In genomic region chr12:106133136-106134087, GRCh38 we compare ENCODE assay signal across 14 cellular contexts. TPM values are rescaled to one million over a fixed set of nuclear protein-coding genes. Genes with fewer than 3 reads are reported as not detected.
A peak's percentile ranks its signal among the peaks of the same experiment; 100 is the strongest.
DNase-seq lines count a peak whose midpoint lies in the region; ATAC-seq and TF ChIP-seq lines count a peak whose summit lies in the region.
"Had no signal": no experiment of that assay in that cellular context is flagged by ENCODE, and none has a peak within 500 bp of the region (broad histone marks: within the 10 kb centered on the region; RNA-seq: fewer than 3 reads in every experiment).

No MANE protein-coding gene starts in this region.

- H3K9ac ChIP-seq in subcutaneous abdominal adipose tissue (ENCODE audit: low read length in 5 of 5) = peak overlapping the region in 1 of 5 donors; percentile 26

- H3K9me3 ChIP-seq in RWPE2 (ENCODE audit: severe bottlenecking) (no peaks in the 10 kb centered on the region), subcutaneous abdominal adipose tissue (ENCODE audit: control insufficient read depth in 5 of 5, low read length in 5 of 5) (no peaks in the 10 kb centered on the region)

- no peaks in the 10 kb centered on the region for H3K36me3 Mint-ChIP-seq in stimulated activated naive B cell treated with anti-CD40 and anti-IgM and Interleukin-4, amounts not matched to agents 10 μg/mL and 1 μg/mL and 100 μg/mL, for 72 hours
- H3K36me3 Mint-ChIP-seq: IgD-negative memory B cell, memory B cell had no signal

- H3K27ac ChIP-seq in RWPE2 (ENCODE audit: poor library complexity, severe bottlenecking) (peak overlapping the region; percentile 79), subcutaneous abdominal adipose tissue (ENCODE audit: low read depth, low read length) (peak overlapping the region; percentile 12)
- H3K27ac ChIP-seq: 22Rv1 had no signal

- H3K4me3 Mint-ChIP-seq in stimulated activated naive B cell treated with anti-CD40 and anti-IgM and Interleukin-4, amounts not matched to agents 10 μg/mL and 1 μg/mL and 100 μg/mL, for 72 hours = no peak overlapping the region
- H3K4me3 Mint-ChIP-seq: IgD-negative memory B cell, memory B cell had no signal

- H3K27ac Mint-ChIP-seq in stimulated activated naive B cell treated with anti-CD40 and anti-IgM and Interleukin-4, amounts not matched to agents 10 μg/mL and 1 μg/mL and 100 μg/mL, for 72 hours = no peak overlapping the region
- H3K27ac Mint-ChIP-seq: IgD-negative memory B cell, memory B cell had no signal

- H3K9me3 Mint-ChIP-seq in stimulated activated naive B cell treated with anti-CD40 and anti-IgM and Interleukin-4, amounts not matched to agents 10 μg/mL and 1 μg/mL and 100 μg/mL, for 72 hours = no peaks in the 10 kb centered on the region
- H3K9me3 Mint-ChIP-seq: IgD-negative memory B cell, memory B cell had no signal

- no peak for TF ChIP-seq CTCF in RWPE2 (IDR thresholded peaks at IDR 0.05; ENCODE audit: poor library complexity, severe bottlenecking)

- H3K27me3 ChIP-seq in RWPE2 (ENCODE audit: insufficient read depth, poor library complexity, severe bottlenecking) = no peaks in the 10 kb centered on the region
- peaks cover 0 to 5% (median 0%) of the 10 kb centered on the region in 5 donors for H3K27me3 ChIP-seq in subcutaneous abdominal adipose tissue (ENCODE audit: control insufficient read depth in 5 of 5, insufficient read depth in 4 of 5, low read length in 5 of 5)

- H3K36me3 ChIP-seq in RWPE2 (ENCODE audit: low read depth) (no peaks in the 10 kb centered on the region), subcutaneous abdominal adipose tissue (ENCODE audit: control insufficient read depth in 5 of 5, insufficient read depth in 5 of 5, low read length in 5 of 5) (no peaks in the 10 kb centered on the region)

- DNase-seq in DMS53 (lab: John Stamatoyannopoulos, UW) (peak; percentile 19), DMS53 treated with DMSO at 0.1 percent for 48 hours (lab: John Stamatoyannopoulos, UW; ENCODE audit: unreplicated experiment) (no peak), RWPE2 (ENCODE audit: low spot score) (no peak), iPS DF 4.7 (ENCODE audit: extremely low read depth, low spot score) (peak; percentile 84), mesenteric fat pad (ENCODE audit: low spot score) (no peak)
- no peak for DNase-seq in stimulated activated naive B cell treated with anti-CD40 and anti-IgM and Interleukin-4, amounts not matched to agents 10 μg/mL and 1 μg/mL and 100 μg/mL, for 72 hours
- DNase-seq in stimulated activated CD4-positive, alpha-beta T cell treated with anti-CD3 and anti-CD28 coated beads, Interleukin-12 subunit alpha, Interleukin-12 subunit beta, amount 100 ng/mL, for 4 hours = no peak
- DNase-seq: activated T-cell treated with anti-CD3 and anti-CD28 coated beads, Interleukin-2, amount 50 U/mL, for 1 hour; DMS 273 treated with DMSO at 0.1 percent for 48 hours; NCI-H2107 had no signal

- peak; percentile 63 for ATAC-seq in RWPE2 (ENCODE audit: low read depth)
- ATAC-seq in stimulated activated naive B cell treated with anti-CD40 and anti-IgM and Interleukin-4, amounts not matched to agents 10 μg/mL and 1 μg/mL and 100 μg/mL, for 72 hours (replicated peaks) = no peak

- no peak overlapping the region for H3K4me3 ChIP-seq in RWPE2 (ENCODE audit: severe bottlenecking)
- H3K4me3 ChIP-seq in subcutaneous abdominal adipose tissue (ENCODE audit: low read depth in 1 of 5, low read length in 5 of 5) = peak overlapping the region in 1 of 5 donors; percentile 19

- peaks cover 10 to 15% of the 10 kb centered on the region in 2 donors for H3K4me1 Mint-ChIP-seq in stimulated activated naive B cell treated with anti-CD40 and anti-IgM and Interleukin-4, amounts not matched to agents 10 μg/mL and 1 μg/mL and 100 μg/mL, for 72 hours

- peaks cover 67 to 69% of the 10 kb centered on the region in 2 donors for H3K27me3 Mint-ChIP-seq in stimulated activated naive B cell treated with anti-CD40 and anti-IgM and Interleukin-4, amounts not matched to agents 10 μg/mL and 1 μg/mL and 100 μg/mL, for 72 hours

- H3K4me1 ChIP-seq in RWPE2 (ENCODE audit: insufficient read depth, poor library complexity, severe bottlenecking) (peaks cover 42% of the 10 kb centered on the region), subcutaneous abdominal adipose tissue (ENCODE audit: control insufficient read depth in 5 of 5, insufficient read depth in 5 of 5, low read length in 5 of 5) (peaks cover 11 to 89% (median 81%) of the 10 kb centered on the region in 5 donors)

RNA-seq across cellular contexts. Expression of gene NUAK1, which starts 5.3 kb away (rescaled TPM):
- 54.4 TPM for total RNA-seq in mesenteric fat pad

Comparison
In these comparisons a context has a peak if more than half of its experiments do, and no peak if none do; other contexts are left out.
1. DNase-seq: peak in DMS53 (single experiment) and iPS DF 4.7 (single experiment); none in DMS53 treated with DMSO at 0.1 percent for 48 hours (single experiment), RWPE2 (single experiment), stimulated activated naive B cell treated with anti-CD40 and anti-IgM and Interleukin-4, amounts not matched to agents 10 μg/mL and 1 μg/mL and 100 μg/mL, for 72 hours (single experiment), stimulated activated CD4-positive, alpha-beta T cell treated with anti-CD3 and anti-CD28 coated beads, Interleukin-12 subunit alpha, Interleukin-12 subunit beta, amount 100 ng/mL, for 4 hours (single experiment) and mesenteric fat pad (single experiment).